ENCODE assay signal across 36 cellular contexts in genomic region chr1:86858524-86859261, GRCh38. TPM values are rescaled to one million over a fixed set of nuclear protein-coding genes. Genes with fewer than 3 reads are reported as not detected.
DNase-seq lines count a peak whose midpoint lies in the region; ATAC-seq, FAIRE-seq and TF ChIP-seq lines count a peak whose summit lies in the region.
"Had no signal": no experiment of that assay in that cellular context is flagged by ENCODE, and none has a peak within 500 bp of the region (broad histone marks: within the 10 kb centered on the region; RNA-seq: fewer than 3 reads in every experiment).

No MANE protein-coding gene starts in this region.

- no peaks in the 10 kb centered on the region for H3K36me3 ChIP-seq in CD8-positive, alpha-beta T cell (ENCODE audit: insufficient read depth, low read length)
- peaks cover 14% of the 10 kb centered on the region for H3K36me3 ChIP-seq in OCI-LY3 (replicated peaks; ENCODE audit: low read depth, low read length)
- H3K36me3 ChIP-seq: gastrocnemius medialis, pancreas had no signal

- intact Hi-C loops in CD8-positive, alpha-beta T cell (cut with DNase I, micrococcal nuclease) = no loop called here
- intact Hi-C loops in activated B cell treated with CpG ODN at 0.5 μM for 24 hours (cut with micrococcal nuclease) = loop anchor here (1.0 kb wide), 1 partner anchor 8 kb away; no protein-coding TSS in a partner anchor

- H3K27me3 Mint-ChIP-seq in CD8-positive, alpha-beta T cell (ENCODE audit: low read depth) = no peaks in the 10 kb centered on the region
- no peaks in the 10 kb centered on the region for H3K27me3 Mint-ChIP-seq in activated B cell treated with CpG ODN at 0.5 μM for 24 hours
- H3K27me3 Mint-ChIP-seq: central memory CD8-positive, alpha-beta T cell; dendritic cell treated with granulocyte-macrophage colony-stimulating factor and Interleukin-4, amounts not matched to agents 40 ng/mL and 50 ng/mL, for 4 days; type B pancreatic cell had no signal

- no peaks in the 10 kb centered on the region for H3K4me1 Mint-ChIP-seq in CD8-positive, alpha-beta T cell (ENCODE audit: low read depth)
- peaks cover 33% of the 10 kb centered on the region for H3K4me1 Mint-ChIP-seq in activated B cell treated with CpG ODN at 0.5 μM for 24 hours
- H3K4me1 Mint-ChIP-seq: central memory CD8-positive, alpha-beta T cell had no signal

- no peaks in the 10 kb centered on the region for H4K20me1 ChIP-seq in OCI-LY3 (ENCODE audit: insufficient read depth, low read length)
- H4K20me1 ChIP-seq: BLaER1 had no signal

- H3K79me2 ChIP-seq in OCI-LY3 (ENCODE audit: low read length) = no peaks in the 10 kb centered on the region

- no peak for ATAC-seq in CD8-positive, alpha-beta T cell
- ATAC-seq in HG02938 (IDR thresholded peaks at IDR 0.05; ENCODE audit: unreplicated experiment) = peak; percentile 57
- peak; percentile 66 for ATAC-seq in activated B cell treated with CpG ODN at 0.5 μM for 24 hours (ENCODE audit: low read depth)
- ATAC-seq: activated CD8-positive, alpha-beta T cell treated with anti-CD3 and anti-CD28 coated beads, Interleukin-2, amount 10 ng/mL, durations not matched to agents 7 days and 5 days; gastrocnemius medialis; pancreas; PC-3 had no signal

- H3K27ac ChIP-seq in CD8-positive, alpha-beta T cell (ENCODE audit: low read depth, low read length) = no peak overlapping the region
- H3K27ac ChIP-seq in OCI-LY3 (ENCODE audit: low read length) = no peak overlapping the region
- H3K27ac ChIP-seq: BLaER1, gastrocnemius medialis, GM23248, pancreas had no signal

- no peaks in the 10 kb centered on the region for H3K9me3 Mint-ChIP-seq in CD8-positive, alpha-beta T cell
- peaks cover 2% of the 10 kb centered on the region for H3K9me3 Mint-ChIP-seq in activated B cell treated with CpG ODN at 0.5 μM for 24 hours
- H3K9me3 Mint-ChIP-seq: central memory CD8-positive, alpha-beta T cell; dendritic cell treated with granulocyte-macrophage colony-stimulating factor and Interleukin-4, amounts not matched to agents 40 ng/mL and 50 ng/mL, for 4 days; immature natural killer cell; type B pancreatic cell had no signal

- POLR2A ChIA-PET in CD8-positive, alpha-beta T cell (lab: Charles Lee) = no interaction called here
- POLR2A ChIA-PET in activated B cell treated with CpG ODN at 0.5 μM for 24 hours (lab: Charles Lee) = interaction anchor here (0.6 to 2.5 kb wide), 2 partner anchors 55 to 473 kb away, joined by 7 to 12 read pairs; partner anchors contain the start of genes HS2ST1 and SELENOF

- no peak overlapping the region for H3K4me3 Mint-ChIP-seq in CD8-positive, alpha-beta T cell
- H3K4me3 Mint-ChIP-seq in activated B cell treated with CpG ODN at 0.5 μM for 24 hours = no peak overlapping the region
- H3K4me3 Mint-ChIP-seq: activated CD8-positive, alpha-beta T cell treated with anti-CD3 and anti-CD28 coated beads, Interleukin-2, amount 10 ng/mL, durations not matched to agents 7 days and 5 days; central memory CD8-positive, alpha-beta T cell; dendritic cell treated with granulocyte-macrophage colony-stimulating factor and Interleukin-4, amounts not matched to agents 40 ng/mL and 50 ng/mL, for 4 days; immature natural killer cell; neural crest cell; type B pancreatic cell had no signal

- no peak overlapping the region for H2AFZ ChIP-seq in OCI-LY3 (ENCODE audit: low read depth, low read length)
- H2AFZ ChIP-seq: GM23248 had no signal

- H3K27ac Mint-ChIP-seq in CD8-positive, alpha-beta T cell = peak overlapping the region; percentile 33
- peak overlapping the region; percentile 75 for H3K27ac Mint-ChIP-seq in activated B cell treated with CpG ODN at 0.5 μM for 24 hours
- H3K27ac Mint-ChIP-seq: activated CD8-positive, alpha-beta T cell treated with anti-CD3 and anti-CD28 coated beads, Interleukin-2, amount 10 ng/mL, durations not matched to agents 7 days and 5 days; dendritic cell treated with granulocyte-macrophage colony-stimulating factor and Interleukin-4, amounts not matched to agents 40 ng/mL and 50 ng/mL, for 4 days; type B pancreatic cell had no signal

- DNase-seq in CD8-positive, alpha-beta T cell = no peak
- DNase-seq in activated B cell treated with CpG ODN at 0.5 μM for 24 hours = no peak
- DNase-seq in activated CD4-positive, alpha-beta T cell treated with anti-CD3 and anti-CD28 coated beads for 1 hour = no peak
- no peak for DNase-seq in RCC 7860 (ENCODE audit: low spot score)
- no peak for DNase-seq in globus pallidus (ENCODE audit: low spot score)
- no peak for DNase-seq in UCSD-AML1 (lab: John Stamatoyannopoulos, UW; ENCODE audit: unreplicated experiment)
- DNase-seq: ACHN; activated CD4-positive, CD25-positive, alpha-beta regulatory T cell treated with anti-CD3 and anti-CD28 coated beads, Interleukin-2, amount 50 U/mL, for 72 hours; activated CD8-positive, alpha-beta T cell treated with anti-CD3 and anti-CD28 coated beads, Interleukin-2, amount 10 ng/mL, durations not matched to agents 7 days and 5 days; activated gamma-delta T cell treated with Interleukin-2 at 50 U/mL for 16 hours; Caco-2; DMS79; gastrocnemius medialis; GDM1; GM23248; hypothalamus; immature natural killer cell; IMR-90; mesenchymal stem cell; NCI-H2081; NCI-H345; pancreas; PC-3; Right ventricle myocardium superior; stimulated activated CD4-positive, alpha-beta T cell treated with anti-CD3 and anti-CD28 coated beads, Interleukin-1b, Interleukin-23, amount 100 ng/mL, for 48 hours; stimulated activated CD8-positive, alpha-beta memory T cell treated with anti-CD3 and anti-CD28 coated beads, Interleukin-4, amount 100 ng/mL, for 48 hours; SW 1271; T1000 had no signal

- peak overlapping the region; percentile 34 for H3K4me2 ChIP-seq in OCI-LY3 (ENCODE audit: low read length)
- H3K4me2 ChIP-seq: BLaER1, smooth muscle cell had no signal

- no peaks in the 10 kb centered on the region for H3K9me3 ChIP-seq in CD8-positive, alpha-beta T cell (ENCODE audit: low read length)
- H3K9me3 ChIP-seq in OCI-LY3 (ENCODE audit: insufficient read depth, low read length) = no peaks in the 10 kb centered on the region
- H3K9me3 ChIP-seq: Caco-2, gastrocnemius medialis, pancreas had no signal

- H3K4me1 ChIP-seq in CD8-positive, alpha-beta T cell (ENCODE audit: insufficient read depth, low read length) = no peaks in the 10 kb centered on the region
- H3K4me1 ChIP-seq in OCI-LY3 (ENCODE audit: low read length) = peaks cover 13% of the 10 kb centered on the region
- H3K4me1 ChIP-seq: gastrocnemius medialis had no signal

- H3K4me3 ChIP-seq in CD8-positive, alpha-beta T cell (ENCODE audit: low read depth, low read length) = no peak overlapping the region
- no peak overlapping the region for H3K4me3 ChIP-seq in OCI-LY3 (ENCODE audit: low read length)
- H3K4me3 ChIP-seq: BLaER1, gastrocnemius medialis, GM23248, pancreas, smooth muscle cell had no signal

- no peak for FAIRE-seq in RCC 7860 (lab: Jason Lieb, UNC)
- FAIRE-seq: pancreas had no signal

- H3K27me3 ChIP-seq in CD8-positive, alpha-beta T cell (ENCODE audit: insufficient read depth, low read length) = no peaks in the 10 kb centered on the region
- H3K27me3 ChIP-seq in OCI-LY3 (ENCODE audit: low read depth, low read length) = no peaks in the 10 kb centered on the region
- H3K27me3 ChIP-seq: BLaER1, gastrocnemius medialis, pancreas had no signal

- peaks cover 20% of the 10 kb centered on the region for H3K36me3 Mint-ChIP-seq in CD8-positive, alpha-beta T cell
- peaks cover 20% of the 10 kb centered on the region for H3K36me3 Mint-ChIP-seq in activated B cell treated with CpG ODN at 0.5 μM for 24 hours (ENCODE audit: low read depth)

- no peak overlapping the region for H3K9ac ChIP-seq in OCI-LY3 (ENCODE audit: low read length)
- H3K9ac ChIP-seq: BLaER1, GM23248 had no signal

- CTCF ChIA-PET in CD8-positive, alpha-beta T cell (lab: Charles Lee) = no interaction called here
- CTCF ChIA-PET in activated B cell treated with CpG ODN at 0.5 μM for 24 hours (lab: Charles Lee) = interaction anchor here (1.0 to 1.6 kb wide), 2 partner anchors 222 to 225 kb away, joined by 4 read pairs; no protein-coding TSS in a partner anchor

- TF ChIP-seq CTCF in CD8-positive, alpha-beta T cell (IDR thresholded peaks at IDR 0.05) = no peak
- TF ChIP-seq CTCF in OCI-LY3 (IDR thresholded peaks at IDR 0.05; ENCODE audit: low read depth, low read length) (no peak), activated B cell treated with CpG ODN at 0.5 μM for 24 hours (IDR thresholded peaks at IDR 0.05) (no peak)

RNA-seq across cellular contexts. Expression of gene SELENOF, which starts 55.2 kb away (rescaled TPM):
- 10 to 100 TPM; 74.5 to 78.6 TPM for total RNA-seq in CD8-positive, alpha-beta T cell
- 172 TPM in 2 replicates for total RNA-seq in activated B cell treated with CpG ODN at 0.5 μM for 24 hours

RNA-seq across cellular contexts. Expression of gene HS2ST1, which starts 55.7 kb away (rescaled TPM):
- total RNA-seq in CD8-positive, alpha-beta T cell = 1 to 10 TPM; 6.0 to 6.6 TPM
- total RNA-seq in activated B cell treated with CpG ODN at 0.5 μM for 24 hours = 17.3 and 24.2 TPM in 2 replicates
